In the genomic region with DNA sequence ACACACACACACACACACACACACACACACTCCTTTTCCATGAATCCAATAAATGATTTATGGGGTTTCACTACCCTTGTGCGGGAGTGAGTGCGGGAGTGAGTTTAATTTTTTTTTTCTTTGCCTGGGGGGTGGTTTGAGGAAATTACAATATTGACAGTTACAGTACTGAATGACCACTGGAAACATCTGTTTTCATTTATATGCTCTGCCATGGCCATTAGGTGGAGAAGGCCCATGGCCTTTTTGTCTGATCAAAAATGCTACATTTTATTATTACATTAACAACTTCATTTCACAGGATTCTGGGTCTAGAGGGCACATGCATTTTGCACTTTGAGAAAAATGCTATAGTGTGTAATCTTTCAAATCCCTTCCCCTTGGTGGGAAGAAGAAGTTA, we compare ENCODE assay signal across 18 cellular contexts. TPM values are rescaled to one million over a fixed set of nuclear protein-coding genes. Genes with fewer than 3 reads are reported as not detected.
DNase-seq lines count a peak whose midpoint lies in the region; ATAC-seq and TF ChIP-seq lines count a peak whose summit lies in the region.
"Had no signal": no experiment of that assay in that cellular context is flagged by ENCODE, and none has a peak within 500 bp of the region (broad histone marks: within the 10 kb centered on the region; RNA-seq: fewer than 3 reads in every experiment).

No MANE protein-coding gene starts in this region.

- peaks cover 77% of the 10 kb centered on the region for H3K4me1 Mint-ChIP-seq in GM23338

- H3K36me3 ChIP-seq in GM23338 (ENCODE audit: insufficient read depth) (no peaks in the 10 kb centered on the region), SK-N-SH (replicated peaks in 1 of 2; ENCODE audit: control insufficient read depth in 1 of 2, insufficient read depth in 2 of 2, low read length in 1 of 2) (peaks cover 21 to 55% of the 10 kb centered on the region in 2 experiments), hepatocyte (replicated peaks; ENCODE audit: insufficient read depth, low read depth) (peaks cover 5% of the 10 kb centered on the region), upper lobe of left lung (peaks cover 0 to 57% (median 5%) of the 10 kb centered on the region in 4 donors)

- H3K27me3 Mint-ChIP-seq in GM23338 (ENCODE audit: insufficient read depth, low read depth, poor library complexity): peaks cover 99% of the 10 kb centered on the region

- ATAC-seq in GM23338 (no peak), upper lobe of left lung (ENCODE audit: low FRiP score in 2 of 2) (no peak), HG02938 (IDR thresholded peaks at IDR 0.05; ENCODE audit: unreplicated experiment) (no peak)
- ATAC-seq: gastroesophageal sphincter had no signal

- H2AFZ ChIP-seq in GM23338: no peak overlapping the region
- no peak overlapping the region for H2AFZ ChIP-seq in SK-N-SH (ENCODE audit: low read depth)
- H2AFZ ChIP-seq in hepatocyte: no peak overlapping the region

- TF ChIP-seq RAD21 in SK-N-SH (IDR thresholded peaks at IDR 0.05; ENCODE audit: low read length): no peak

- no peak overlapping the region for H3K27ac ChIP-seq in GM23338 (ENCODE audit: low read depth)
- peak overlapping the region in 1 of 2 experiments; percentile 96; a peak in 2 of 4 replicates for H3K27ac ChIP-seq in SK-N-SH (ENCODE audit: low read depth in 2 of 2, low read length in 1 of 2)
- peak overlapping the region; percentile 97 for H3K27ac ChIP-seq in hepatocyte
- peak overlapping the region in 3 of 4 donors; percentile 89 to 94 (median 93) for H3K27ac ChIP-seq in upper lobe of left lung
- H3K27ac ChIP-seq: gastroesophageal sphincter, HL-60 had no signal

- TF ChIP-seq POLR2A in upper lobe of left lung (IDR thresholded peaks at IDR 0.05): no peak

- no peak overlapping the region for H3K4me3 ChIP-seq in GM23338
- H3K4me3 ChIP-seq in SK-N-SH (ENCODE audit: low read depth in 2 of 2, low read length in 1 of 2): no peak overlapping the region
- peak overlapping the region; percentile 90 for H3K4me3 ChIP-seq in hepatocyte
- peak overlapping the region in 3 of 4 donors; percentile 15 to 61 (median 58) for H3K4me3 ChIP-seq in upper lobe of left lung
- H3K4me3 ChIP-seq: gastroesophageal sphincter had no signal

- peaks cover 60% of the 10 kb centered on the region for H3F3A ChIP-seq in GM23338 (replicated peaks; ENCODE audit: low read depth)
- peaks cover 11% of the 10 kb centered on the region for H3F3A ChIP-seq in SK-N-SH (replicated peaks; ENCODE audit: insufficient read depth)

- H3K9ac ChIP-seq in SK-N-SH: no peak overlapping the region

- TF ChIP-seq EP300 in SK-N-SH (IDR thresholded peaks at IDR 0.05; ENCODE audit: borderline replicate concordance in 1 of 2, low read depth in 1 of 2, low read length in 1 of 2) (peak in 1 of 2 experiments; percentile 59; a peak in 1 of 4 replicates), upper lobe of left lung (IDR thresholded peaks at IDR 0.05) (no peak)

- H3K27ac Mint-ChIP-seq in GM23338: no peak overlapping the region
- H3K27ac Mint-ChIP-seq: activated T-helper 2 cell treated with anti-CD3 and anti-CD28 coated beads, Interferon-gamma antibody, Interleukin-2, Interleukin-4, amounts not matched to agents 10 μg/mL and 5 μg/mL and 100 μg/mL, durations not matched to agents 14 hours and 24 hours and 36 hours; H9 had no signal

- no peak for DNase-seq in GM23338 (ENCODE audit: low spot score)
- peak; percentile 60 for DNase-seq in SK-N-SH
- no peak for DNase-seq in hepatocyte (ENCODE audit: low spot score)
- no peak for DNase-seq in upper lobe of left lung
- DNase-seq in NCI-H1092 treated with DMSO at 0.1 percent for 48 hours (lab: John Stamatoyannopoulos, UW): no peak
- DNase-seq in DMS 273 (lab: John Stamatoyannopoulos, UW; ENCODE audit: unreplicated experiment): no peak
- DNase-seq: activated CD4-positive, alpha-beta T cell treated with anti-CD3 and anti-CD28 coated beads for 48 hours; Caco-2; dermis blood vessel endothelial cell; H9; NCI-H2029; NCI-H446 treated with DMSO at 0.1 percent for 48 hours; stimulated activated CD4-positive, alpha-beta T cell treated with anti-CD3 and anti-CD28 coated beads, Interleukin-12 subunit alpha, Interleukin-12 subunit beta, amount 100 ng/mL, for 4 hours; substantia nigra had no signal

- TF ChIP-seq CTCF in GM23338 (conservative IDR thresholded peaks at IDR 0.05; ENCODE audit: low read depth in 2 of 2) (no peak), SK-N-SH (IDR thresholded peaks at IDR 0.05) (no peak), hepatocyte (IDR thresholded peaks at IDR 0.05; ENCODE audit: poor library complexity) (no peak), upper lobe of left lung (IDR thresholded peaks at IDR 0.05) (no peak)

- peaks cover 100% of the 10 kb centered on the region for H3K27me3 ChIP-seq in GM23338 (ENCODE audit: insufficient read depth)
- H3K27me3 ChIP-seq in SK-N-SH (ENCODE audit: insufficient read depth): no peaks in the 10 kb centered on the region
- no peaks in the 10 kb centered on the region for H3K27me3 ChIP-seq in hepatocyte
- peaks cover 0 to 13% (median 2%) of the 10 kb centered on the region in 4 donors for H3K27me3 ChIP-seq in upper lobe of left lung
- H3K27me3 ChIP-seq: gastroesophageal sphincter had no signal

- H3K4me1 ChIP-seq in GM23338 (ENCODE audit: insufficient read depth) (peaks cover 93% of the 10 kb centered on the region), SK-N-SH (ENCODE audit: control insufficient read depth in 1 of 2, insufficient read depth in 2 of 2, low read depth in 1 of 2, low read length in 1 of 2) (peaks cover 0 to 41% of the 10 kb centered on the region in 2 experiments; a peak in 2 of 4 replicates), hepatocyte (ENCODE audit: insufficient read depth) (peaks cover 27% of the 10 kb centered on the region), upper lobe of left lung (peaks cover 0 to 6% (median 0%) of the 10 kb centered on the region in 4 donors)

- H3K4me2 ChIP-seq in GM23338: peak overlapping the region; percentile 62; the same call in 1 of the 2 replicates
- peak overlapping the region; percentile 86; the same call in 1 of the 2 replicates for H3K4me2 ChIP-seq in SK-N-SH
- peak overlapping the region; percentile 78 for H3K4me2 ChIP-seq in hepatocyte

- H3K9me3 Mint-ChIP-seq in GM23338: peaks cover 5% of the 10 kb centered on the region; the same call in 2 of the 3 replicates
- H3K9me3 Mint-ChIP-seq: activated T-helper 2 cell treated with anti-CD3 and anti-CD28 coated beads, Interferon-gamma antibody, Interleukin-2, Interleukin-4, amounts not matched to agents 10 μg/mL and 5 μg/mL and 100 μg/mL, durations not matched to agents 14 hours and 24 hours and 36 hours had no signal

- no peaks in the 10 kb centered on the region for H3K36me3 Mint-ChIP-seq in GM23338 (ENCODE audit: low read depth)

- H3K4me3 Mint-ChIP-seq in GM23338: no peak overlapping the region
- H3K4me3 Mint-ChIP-seq: H9 had no signal

- 68% methylated on average over 2 of the region's 2 CpGs for WGBS in SK-N-SH (ENCODE audit: low lambda C conversion rate)
- 42% methylated on average over 2 of the region's 2 CpGs for WGBS in hepatocyte (ENCODE audit: low lambda C conversion rate, missing lambda C conversion rate)
- 46 to 57% methylated on average over 2 of the region's 2 CpGs for WGBS in upper lobe of left lung, 2 donors

- no peaks in the 10 kb centered on the region for H3K79me2 ChIP-seq in GM23338 (replicated peaks; ENCODE audit: insufficient read depth)
- H3K79me2 ChIP-seq in SK-N-SH (ENCODE audit: insufficient read depth): peaks cover 54% of the 10 kb centered on the region
- peaks cover 99% of the 10 kb centered on the region for H3K79me2 ChIP-seq in hepatocyte

- H3K9me2 ChIP-seq in GM23338 (ENCODE audit: insufficient read depth): no peaks in the 10 kb centered on the region
- no peaks in the 10 kb centered on the region for H3K9me2 ChIP-seq in SK-N-SH
- H3K9me2 ChIP-seq in hepatocyte (replicated peaks; ENCODE audit: insufficient read depth): no peaks in the 10 kb centered on the region

- CTCF ChIA-PET in SK-N-SH (lab: Yijun Ruan, JAX): interaction anchor here (1.0 to 1.5 kb wide), 3 partner anchors 10 to 1240 kb away, joined by 6 to 8 read pairs (median 7); no protein-coding TSS in a partner anchor

- POLR2A ChIA-PET in SK-N-SH (lab: Yijun Ruan, JAX): no interaction called here

- H3K9me3 ChIP-seq in SK-N-SH: no peaks in the 10 kb centered on the region
- no peaks in the 10 kb centered on the region for H3K9me3 ChIP-seq in hepatocyte (ENCODE audit: low read depth)
- no peaks in the 10 kb centered on the region for H3K9me3 ChIP-seq in upper lobe of left lung
- H3K9me3 ChIP-seq: Caco-2, gastroesophageal sphincter had no signal

- H4K20me1 ChIP-seq in GM23338 (replicated peaks; ENCODE audit: insufficient read depth): peaks cover 16% of the 10 kb centered on the region; the same call in 1 of the 2 replicates
- H4K20me1 ChIP-seq in SK-N-SH (ENCODE audit: insufficient read depth): no peaks in the 10 kb centered on the region
- H4K20me1 ChIP-seq in hepatocyte (ENCODE audit: insufficient read depth, poor library complexity, severe bottlenecking): peaks cover 60% of the 10 kb centered on the region

TF ChIP-seq in GM23338, 12 proteins besides CTCF, POLR2A, EP300 and RAD21 (continues in another document):
- TF ChIP-seq, protein P1, sequence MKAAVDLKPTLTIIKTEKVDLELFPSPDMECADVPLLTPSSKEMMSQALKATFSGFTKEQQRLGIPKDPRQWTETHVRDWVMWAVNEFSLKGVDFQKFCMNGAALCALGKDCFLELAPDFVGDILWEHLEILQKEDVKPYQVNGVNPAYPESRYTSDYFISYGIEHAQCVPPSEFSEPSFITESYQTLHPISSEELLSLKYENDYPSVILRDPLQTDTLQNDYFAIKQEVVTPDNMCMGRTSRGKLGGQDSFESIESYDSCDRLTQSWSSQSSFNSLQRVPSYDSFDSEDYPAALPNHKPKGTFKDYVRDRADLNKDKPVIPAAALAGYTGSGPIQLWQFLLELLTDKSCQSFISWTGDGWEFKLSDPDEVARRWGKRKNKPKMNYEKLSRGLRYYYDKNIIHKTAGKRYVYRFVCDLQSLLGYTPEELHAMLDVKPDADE (IDR thresholded peaks at IDR 0.05): no peak

TF ChIP-seq in SK-N-SH, 30 proteins besides CTCF, POLR2A, EP300 and RAD21 (continues in another document):
- TF ChIP-seq CHD2 (IDR thresholded peaks at IDR 0.05; ENCODE audit: low read length, partially characterized antibody): peak; percentile 29
- TF ChIP-seq, protein P2, sequence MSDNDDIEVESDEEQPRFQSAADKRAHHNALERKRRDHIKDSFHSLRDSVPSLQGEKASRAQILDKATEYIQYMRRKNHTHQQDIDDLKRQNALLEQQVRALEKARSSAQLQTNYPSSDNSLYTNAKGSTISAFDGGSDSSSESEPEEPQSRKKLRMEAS (IDR thresholded peaks at IDR 0.05; ENCODE audit: low read depth): no peak
- peak; percentile 15; the same call in 1 of the 2 replicates for TF ChIP-seq GATA2 (CRISPR knock-in tag; IDR thresholded peaks at IDR 0.05)

RNA-seq across cellular contexts. Expression of a gene that starts 5.9 kb away (rescaled TPM):
- total RNA-seq in GM23338 (2014; rRNA removed; shearing (Covaris generic)): 0.24 and 0.35 TPM in 2 replicates
- polyA plus RNA-seq in GM23338 (2016; fragmentation: Nextera tagmentation; extraction: Ambion mirVana): 0.18 and 0.33 TPM in 2 replicates
- polyA plus RNA-seq in SK-N-SH (2012; rRNA removed): 10.2 and 11.3 TPM in 2 replicates
- 6.2 and 8.5 TPM in 2 replicates for polyA plus RNA-seq in SK-N-SH (2012; cell fraction: cytosol; rRNA removed)
- polyA plus RNA-seq in SK-N-SH (2012; cell fraction: nucleus; rRNA removed): 32.3 and 34.6 TPM in 2 replicates
- 133 and 142 TPM in 2 replicates for total RNA-seq in hepatocyte
- 108 and 109 TPM in 2 replicates for polyA plus RNA-seq in hepatocyte
- 100 to 1,000 TPM in 1 of 6 donors, 10 to 100 TPM in 5; 29.5 to 107 (median 36.2) TPM for total RNA-seq in upper lobe of left lung
- total RNA-seq: activated T-helper 2 cell treated with anti-CD3 and anti-CD28 coated beads, Interferon-gamma antibody, Interleukin-2, Interleukin-4, amounts not matched to agents 10 μg/mL and 5 μg/mL and 100 μg/mL, durations not matched to agents 14 hours and 24 hours and 36 hours had no signal

Comparison
In these comparisons a context has a peak if more than half of its experiments do, and no peak if none do; other contexts are left out.
1. H3K4me3 ChIP-seq: peak in hepatocyte (single experiment) and upper lobe of left lung (3 of 4); none in GM23338 (single experiment) and SK-N-SH (0 of 2).
2. RNA of a gene that starts 5.9 kb away (total RNA-seq): 133 to 142 TPM in hepatocyte and 29.5 to 107 TPM in upper lobe of left lung; 0.24 to 0.35 TPM in GM23338; every median in the first group is over 10 times any median in the second.
3. Peak in every context shown above with its lines, with median percentiles within 50 percentile points of each other: H3K4me2 ChIP-seq.